19 cellular contexts compared by ENCODE assay signal in genomic region chr7:158724658-158725505, GRCh38. TPM values are rescaled to one million over a fixed set of nuclear protein-coding genes. Genes with fewer than 3 reads are reported as not detected.
DNase-seq lines count a peak whose midpoint lies in the region; ATAC-seq, FAIRE-seq and TF ChIP-seq lines count a peak whose summit lies in the region.
"Had no signal": no experiment of that assay in that cellular context is flagged by ENCODE, and none has a peak within 500 bp of the region (broad histone marks: within the 10 kb centered on the region; RNA-seq: fewer than 3 reads in every experiment).

No MANE protein-coding gene starts in this region.

- no peak overlapping the region for H2BK120ac ChIP-seq in neuronal stem cell (ENCODE audit: low read depth, low read length)

- H3K36me3 Mint-ChIP-seq in CD4-positive, CD25-positive, alpha-beta regulatory T cell = peaks cover 2% of the 10 kb centered on the region

- H3K4ac ChIP-seq in neuronal stem cell (ENCODE audit: low read length) = no peak overlapping the region

- H4K8ac ChIP-seq in neuronal stem cell (ENCODE audit: low read depth, low read length) = no peak overlapping the region

- H3K4me2 ChIP-seq in neuronal stem cell (ENCODE audit: insufficient read depth, low read length, poor library complexity, severe bottlenecking) = no peak overlapping the region

- H3K27me3 Mint-ChIP-seq in CD4-positive, CD25-positive, alpha-beta regulatory T cell = no peaks in the 10 kb centered on the region
- H3K27me3 Mint-ChIP-seq: B cell had no signal

- peak; percentile 32 for FAIRE-seq in bronchial epithelial cell (lab: Jason Lieb, UNC)
- FAIRE-seq: D721Med, H54 had no signal

- H3K27ac ChIP-seq in CD4-positive, CD25-positive, alpha-beta regulatory T cell (ENCODE audit: insufficient read depth, low read length, poor library complexity, severe bottlenecking) = no peak overlapping the region
- H3K27ac ChIP-seq in neuronal stem cell (replicated peaks; ENCODE audit: low read length) (no peak overlapping the region), heart left ventricle (no peak overlapping the region)
- H3K27ac ChIP-seq: HL-60 had no signal

- no peaks in the 10 kb centered on the region for H3K27me3 ChIP-seq in CD4-positive, CD25-positive, alpha-beta regulatory T cell (ENCODE audit: control insufficient read depth, insufficient read depth, low read length)
- no peaks in the 10 kb centered on the region for H3K27me3 ChIP-seq in bronchial epithelial cell (ENCODE audit: control insufficient read depth, insufficient read depth, low read length)
- H3K27me3 ChIP-seq in neuronal stem cell (ENCODE audit: control insufficient read depth in 3 of 3, insufficient read depth in 3 of 3, low read depth in 1 of 3, low read length in 3 of 3) = no peaks in the 10 kb centered on the region
- H3K27me3 ChIP-seq in heart left ventricle = no peaks in the 10 kb centered on the region

- no peaks in the 10 kb centered on the region for H3K9me3 ChIP-seq in CD4-positive, CD25-positive, alpha-beta regulatory T cell (ENCODE audit: control insufficient read depth in 2 of 2, low read length in 2 of 2)
- H3K9me3 ChIP-seq in neuronal stem cell (replicated peaks in 1 of 2; ENCODE audit: control insufficient read depth in 2 of 2, insufficient read depth in 1 of 2, low read depth in 1 of 2, low read length in 2 of 2) (peaks cover 0 to 2% of the 10 kb centered on the region in 2 donors), heart left ventricle (no peaks in the 10 kb centered on the region)

- no peaks in the 10 kb centered on the region for H3K79me1 ChIP-seq in neuronal stem cell (ENCODE audit: low read depth, low read length)

- no peak overlapping the region for H2BK5ac ChIP-seq in neuronal stem cell (ENCODE audit: low read length)

- no peaks in the 10 kb centered on the region for H3K9me3 Mint-ChIP-seq in CD4-positive, CD25-positive, alpha-beta regulatory T cell
- H3K9me3 Mint-ChIP-seq: CD8-positive, alpha-beta T cell had no signal

- H2BK12ac ChIP-seq in neuronal stem cell (ENCODE audit: low read length) = no peak overlapping the region

- ATAC-seq in CD4-positive, CD25-positive, alpha-beta regulatory T cell (ENCODE audit: low read depth in 2 of 2) = no peak
- no peak for ATAC-seq in GM18511 (IDR thresholded peaks at IDR 0.05; ENCODE audit: unreplicated experiment)
- ATAC-seq in heart left ventricle = no peak
- ATAC-seq: CD8-positive, alpha-beta T cell; HCT116 had no signal

- peaks cover 2% of the 10 kb centered on the region for H3K36me3 ChIP-seq in CD4-positive, CD25-positive, alpha-beta regulatory T cell (ENCODE audit: control insufficient read depth, insufficient read depth, low read length)
- no peaks in the 10 kb centered on the region for H3K36me3 ChIP-seq in bronchial epithelial cell (ENCODE audit: control insufficient read depth, insufficient read depth, low read length)
- no peaks in the 10 kb centered on the region for H3K36me3 ChIP-seq in neuronal stem cell (replicated peaks in 1 of 2; ENCODE audit: control insufficient read depth in 2 of 2, insufficient read depth in 2 of 2, low read length in 2 of 2)
- peaks cover 0 to 2% (median under 1%) of the 10 kb centered on the region in 9 donors for H3K36me3 ChIP-seq in heart left ventricle

- no peak overlapping the region for H4K91ac ChIP-seq in neuronal stem cell (ENCODE audit: low read depth, low read length, poor library complexity)

- peaks cover 0 to 5% (median 4%) of the 10 kb centered on the region in 4 donors for H3K4me1 Mint-ChIP-seq in CD4-positive, CD25-positive, alpha-beta regulatory T cell
- H3K4me1 Mint-ChIP-seq: B cell had no signal

- no CpG with 5 or more reads among the region's 21 CpGs for WGBS in neuronal stem cell (ENCODE audit: extremely low coverage in 2 of 2, insufficient read length in 2 of 2, insufficient replicate concordance in 1 of 2), 2 donors
- 89 to 91% (median 90%) methylated on average over 21 of the region's 21 CpGs for WGBS in heart left ventricle, 4 donors

- H2AK5ac ChIP-seq in neuronal stem cell (ENCODE audit: low read depth, low read length) = no peak overlapping the region

- H2AFZ ChIP-seq in neuronal stem cell (ENCODE audit: low read length) = no peak overlapping the region

- H2BK15ac ChIP-seq in neuronal stem cell (ENCODE audit: low read length) = no peak overlapping the region

- H3K4me3 Mint-ChIP-seq in CD4-positive, CD25-positive, alpha-beta regulatory T cell = no peak overlapping the region
- H3K4me3 Mint-ChIP-seq: B cell; CD8-positive, alpha-beta T cell had no signal

- H3K14ac ChIP-seq in neuronal stem cell (ENCODE audit: low read length) = peak overlapping the region; percentile 56

- no peak overlapping the region for H3K18ac ChIP-seq in neuronal stem cell (ENCODE audit: low read length)

- in situ Hi-C loops in GM13976 (cut with MboI; ENCODE audit: low sequenced_read_pairs, unreplicated experiment) = no loop called here

- TF ChIP-seq POLR2A in heart left ventricle (IDR thresholded peaks at IDR 0.05) = no peak

- H3K9ac ChIP-seq in neuronal stem cell (ENCODE audit: low read depth, low read length, poor library complexity) = peak overlapping the region; percentile 15

- H3K4me1 ChIP-seq in CD4-positive, CD25-positive, alpha-beta regulatory T cell (ENCODE audit: control insufficient read depth, insufficient read depth, low read length, poor library complexity, severe bottlenecking) = no peaks in the 10 kb centered on the region
- no peaks in the 10 kb centered on the region for H3K4me1 ChIP-seq in neuronal stem cell (ENCODE audit: control insufficient read depth in 2 of 2, insufficient read depth in 1 of 2, low read depth in 1 of 2, low read length in 2 of 2)
- no peaks in the 10 kb centered on the region for H3K4me1 ChIP-seq in heart left ventricle

- peak overlapping the region in 2 of 3 donors; percentile 70 to 77 for H3K27ac Mint-ChIP-seq in CD4-positive, CD25-positive, alpha-beta regulatory T cell
- H3K27ac Mint-ChIP-seq: B cell; CD8-positive, alpha-beta T cell had no signal

- intact Hi-C loops in heart left ventricle (cut with DNase I) = no loop called here

- TF ChIP-seq CTCF in bronchial epithelial cell (IDR thresholded peaks at IDR 0.05; ENCODE audit: insufficient read depth, low read length, severe bottlenecking) (no peak), heart left ventricle (IDR thresholded peaks at IDR 0.05) (no peak), GM13976 (IDR thresholded peaks at IDR 0.05; ENCODE audit: borderline replicate concordance, control extremely low read depth, extremely low read depth, insufficient read depth, missing control alignments) (no peak)

- H3K23ac ChIP-seq in neuronal stem cell (ENCODE audit: low read depth, low read length, poor library complexity) = peak overlapping the region; percentile 65

- peak; percentile 44 for DNase-seq in activated CD8-positive, alpha-beta memory T cell treated with anti-CD3 and anti-CD28 coated beads, Interleukin-2, amount 50 U/mL, for 48 hours
- no peak for DNase-seq in activated CD8-positive, alpha-beta memory T cell treated with anti-CD3 and anti-CD28 coated beads for 24 hours
- no peak for DNase-seq in CD4-positive, CD25-positive, alpha-beta regulatory T cell
- DNase-seq in bronchial epithelial cell (ENCODE audit: low read depth) (no peak), neuronal stem cell (ENCODE audit: low spot score) (no peak), heart left ventricle (no peak), GM13976 (ENCODE audit: low spot score) (no peak)
- DNase-seq: ACHN; C1 segment of cervical spinal cord; CD8-positive, alpha-beta T cell; COR-L47; DND-41; GF-D8 had no signal

- H3K4me3 ChIP-seq in CD4-positive, CD25-positive, alpha-beta regulatory T cell (ENCODE audit: low read depth, low read length) = no peak overlapping the region
- no peak overlapping the region for H3K4me3 ChIP-seq in bronchial epithelial cell (ENCODE audit: low read depth, low read length)
- H3K4me3 ChIP-seq in neuronal stem cell (ENCODE audit: low read length in 2 of 2) = no peak overlapping the region
- no peak overlapping the region for H3K4me3 ChIP-seq in heart left ventricle

RNA-seq across cellular contexts. Expression of gene NCAPG2, which starts 20.3 kb away (rescaled TPM):
- total RNA-seq in CD4-positive, CD25-positive, alpha-beta regulatory T cell = 10.6 TPM
- 1 to 10 TPM; 2.7 to 5.6 (median 3.8) TPM for polyA plus RNA-seq in CD4-positive, CD25-positive, alpha-beta regulatory T cell
- total RNA-seq in bronchial epithelial cell = 3.2 and 3.5 TPM in 2 replicates
- 31.3 TPM for polyA plus RNA-seq in neuronal stem cell (2013, experiment 1 of 2)
- 33.0 TPM for polyA plus RNA-seq in neuronal stem cell (2013, experiment 2 of 2)
- total RNA-seq in heart left ventricle = 10 to 100 TPM in 1 of 9 donors, 1 to 10 TPM in 8; 2.8 to 12.5 (median 4.7) TPM
- polyA plus RNA-seq in heart left ventricle = 1 to 10 TPM; 1.1 to 3.7 TPM
